7 cellular contexts compared by ENCODE assay signal in the genomic region with DNA sequence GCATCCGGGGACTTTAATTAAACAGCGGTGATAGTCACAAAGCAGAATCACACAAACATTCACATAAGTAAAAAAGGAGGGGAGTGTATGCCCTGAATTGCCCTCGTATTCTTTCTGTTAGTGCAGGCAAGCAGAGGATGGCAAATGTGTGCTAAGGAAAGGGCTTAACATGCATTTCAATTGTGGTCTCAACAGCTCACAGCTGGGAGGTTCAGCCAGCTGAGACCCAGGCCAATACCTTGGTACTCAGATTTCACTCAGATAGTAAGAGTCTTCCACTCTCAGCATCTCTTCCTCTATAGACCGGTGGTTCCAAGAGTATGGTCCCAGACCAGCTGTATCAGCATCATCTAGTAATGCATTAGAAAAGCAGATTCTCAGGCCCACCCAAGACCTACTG.
"Had no signal": no experiment of that assay in that cellular context is flagged by ENCODE, and none has a peak within 500 bp of the region (broad histone marks: within the 10 kb centered on the region; RNA-seq: fewer than 3 reads in every experiment).

No MANE protein-coding gene starts in this region.

- ATAC-seq: HepG2 had no signal

- H3K27ac Mint-ChIP-seq: H9, IgD-negative memory B cell had no signal

- H3K4me1 Mint-ChIP-seq: IgD-negative memory B cell had no signal

- H3K27ac ChIP-seq: GM23248, HL-60 had no signal

- H3K4me3 ChIP-seq: GM23248 had no signal

- H3K9me3 Mint-ChIP-seq: H9 had no signal

- H3K4me3 Mint-ChIP-seq: H9, IgD-negative memory B cell had no signal

- DNase-seq: GM23248, H9, HCEC 1CT, KBM-7 had no signal

- H2AFZ ChIP-seq: GM23248 had no signal

- H3K36me3 Mint-ChIP-seq: IgD-negative memory B cell had no signal
